In the genomic region with DNA sequence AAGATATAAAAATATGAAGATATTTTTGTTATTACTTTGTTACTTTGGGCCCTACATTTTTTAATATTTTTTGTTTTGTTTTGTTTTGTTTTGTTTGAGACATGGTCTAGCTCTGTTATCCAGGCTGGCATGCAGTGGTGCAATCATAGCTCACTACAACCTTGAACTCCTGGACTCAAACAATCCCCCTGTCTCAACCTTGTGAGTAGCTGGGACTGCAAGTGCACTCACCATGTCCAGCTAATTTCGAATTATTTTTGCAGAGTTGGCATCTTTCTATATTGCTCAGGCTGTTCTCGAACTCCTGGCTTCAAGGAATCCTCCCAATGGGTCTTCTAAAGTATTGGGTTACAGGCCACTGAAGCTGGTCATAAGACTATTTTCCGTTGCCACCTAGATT, we compare ENCODE assay signal across 1 cellular context.
TF ChIP-seq lines count a peak whose summit lies in the region.

No MANE protein-coding gene starts in this region.

TF ChIP-seq in HepG2, 621 proteins besides CTCF, POLR2A, EP300 and RAD21 (continued from another document):
- TF ChIP-seq, protein P1, sequence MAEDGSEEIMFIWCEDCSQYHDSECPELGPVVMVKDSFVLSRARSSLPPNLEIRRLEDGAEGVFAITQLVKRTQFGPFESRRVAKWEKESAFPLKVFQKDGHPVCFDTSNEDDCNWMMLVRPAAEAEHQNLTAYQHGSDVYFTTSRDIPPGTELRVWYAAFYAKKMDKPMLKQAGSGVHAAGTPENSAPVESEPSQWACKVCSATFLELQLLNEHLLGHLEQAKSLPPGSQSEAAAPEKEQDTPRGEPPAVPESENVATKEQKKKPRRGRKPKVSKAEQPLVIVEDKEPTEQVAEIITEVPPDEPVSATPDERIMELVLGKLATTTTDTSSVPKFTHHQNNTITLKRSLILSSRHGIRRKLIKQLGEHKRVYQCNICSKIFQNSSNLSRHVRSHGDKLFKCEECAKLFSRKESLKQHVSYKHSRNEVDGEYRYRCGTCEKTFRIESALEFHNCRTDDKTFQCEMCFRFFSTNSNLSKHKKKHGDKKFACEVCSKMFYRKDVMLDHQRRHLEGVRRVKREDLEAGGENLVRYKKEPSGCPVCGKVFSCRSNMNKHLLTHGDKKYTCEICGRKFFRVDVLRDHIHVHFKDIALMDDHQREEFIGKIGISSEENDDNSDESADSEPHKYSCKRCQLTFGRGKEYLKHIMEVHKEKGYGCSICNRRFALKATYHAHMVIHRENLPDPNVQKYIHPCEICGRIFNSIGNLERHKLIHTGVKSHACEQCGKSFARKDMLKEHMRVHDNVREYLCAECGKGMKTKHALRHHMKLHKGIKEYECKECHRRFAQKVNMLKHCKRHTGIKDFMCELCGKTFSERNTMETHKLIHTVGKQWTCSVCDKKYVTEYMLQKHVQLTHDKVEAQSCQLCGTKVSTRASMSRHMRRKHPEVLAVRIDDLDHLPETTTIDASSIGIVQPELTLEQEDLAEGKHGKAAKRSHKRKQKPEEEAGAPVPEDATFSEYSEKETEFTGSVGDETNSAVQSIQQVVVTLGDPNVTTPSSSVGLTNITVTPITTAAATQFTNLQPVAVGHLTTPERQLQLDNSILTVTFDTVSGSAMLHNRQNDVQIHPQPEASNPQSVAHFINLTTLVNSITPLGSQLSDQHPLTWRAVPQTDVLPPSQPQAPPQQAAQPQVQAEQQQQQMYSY (CRISPR knock-in tag; IDR thresholded peaks at IDR 0.05): no peak
- TF ChIP-seq KDM6A (CRISPR knock-in tag; IDR thresholded peaks at IDR 0.05; ENCODE audit: low read depth) (0 out of 2 replicates have a peak, but pooled peaks have one; percentile 23), SOX6 (IDR thresholded peaks at IDR 0.05) (no peak), SOX6 (CRISPR knock-in tag; IDR thresholded peaks at IDR 0.05) (peak; percentile 61)
